Comparison of ENCODE assay signal across 10 cellular contexts in the genomic region with DNA sequence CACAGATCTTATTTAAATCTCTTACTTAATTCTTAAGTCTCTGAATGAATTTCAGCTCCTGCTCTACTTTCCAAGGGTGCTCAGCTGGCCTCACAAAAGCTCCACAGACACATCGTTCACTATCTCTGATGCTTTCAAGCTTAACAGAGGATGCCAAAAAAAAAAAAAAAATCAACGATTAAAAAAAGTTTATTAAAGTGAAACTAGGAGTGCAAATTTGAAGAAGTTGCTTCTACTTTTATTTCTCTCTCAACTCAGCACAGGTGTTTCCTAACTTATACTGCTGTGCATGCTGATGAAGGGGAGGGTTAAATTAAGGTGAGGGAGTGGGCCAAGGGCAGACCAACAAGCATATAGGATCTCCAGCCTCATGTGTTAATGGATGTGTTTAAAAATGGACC.
DNase-seq lines count a peak whose midpoint lies in the region; ATAC-seq and TF ChIP-seq lines count a peak whose summit lies in the region.
"Had no signal": no experiment of that assay in that cellular context is flagged by ENCODE, and none has a peak within 500 bp of the region (broad histone marks: within the 10 kb centered on the region; RNA-seq: fewer than 3 reads in every experiment).

No MANE protein-coding gene starts in this region.

- peaks cover 12% of the 10 kb centered on the region for H3K27me3 Mint-ChIP-seq in activated T-helper 2 cell treated with anti-CD3 and anti-CD28 coated beads, Interferon-gamma antibody, Interleukin-2, Interleukin-4, amounts not matched to agents 10 μg/mL and 5 μg/mL and 100 μg/mL, durations not matched to agents 14 hours and 24 hours and 36 hours (ENCODE audit: low read depth)
- H3K27me3 Mint-ChIP-seq in type B pancreatic cell, result peaks cover 2% of the 10 kb centered on the region

- DNase-seq in DMS 273 (lab: John Stamatoyannopoulos, UW; ENCODE audit: unreplicated experiment) (peak; percentile 35), DMS 273 treated with DMSO at 0.1 percent for 48 hours (lab: John Stamatoyannopoulos, UW) (no peak), left ventricle myocardium superior (no peak), SKM-1 treated with dmso at 0.1 percent for 144 hours (lab: John Stamatoyannopoulos, UW; ENCODE audit: unreplicated experiment) (no peak), type B pancreatic cell (ENCODE audit: extremely low spot score, unreplicated experiment) (no peak)
- no peak for DNase-seq in activated T-helper 2 cell treated with anti-CD3 and anti-CD28 coated beads, Interferon-gamma antibody, Interleukin-2, Interleukin-4, amounts not matched to agents 10 μg/mL and 5 μg/mL and 100 μg/mL, durations not matched to agents 14 hours and 24 hours and 36 hours (ENCODE audit: low spot score)
- DNase-seq: activated CD4-positive, alpha-beta T cell treated with anti-CD3 and anti-CD28 coated beads, Interleukin-2, amount 50 U/mL, for 4 hours; NCI-H187 treated with DMSO at 0.1 percent for 48 hours had no signal

- H3K4me2 ChIP-seq in OCI-LY3 (ENCODE audit: low read length), result 0 out of 2 replicates have a peak overlapping the region, but pooled peaks have one; percentile 15

- H3K79me2 ChIP-seq in OCI-LY3 (ENCODE audit: low read length), result no peaks in the 10 kb centered on the region

- H3K4me1 ChIP-seq in OCI-LY3 (ENCODE audit: low read length), result peaks cover 43% of the 10 kb centered on the region

- H3K27ac ChIP-seq in OCI-LY3 (ENCODE audit: low read length) (no peak overlapping the region), temporal lobe (ENCODE audit: low read depth, low read length) (peak overlapping the region; percentile 95)

- H3K9me3 ChIP-seq in OCI-LY3 (ENCODE audit: insufficient read depth, low read length), result no peaks in the 10 kb centered on the region

- no peaks in the 10 kb centered on the region for H3K9me3 Mint-ChIP-seq in activated T-helper 2 cell treated with anti-CD3 and anti-CD28 coated beads, Interferon-gamma antibody, Interleukin-2, Interleukin-4, amounts not matched to agents 10 μg/mL and 5 μg/mL and 100 μg/mL, durations not matched to agents 14 hours and 24 hours and 36 hours
- H3K9me3 Mint-ChIP-seq in type B pancreatic cell, result no peaks in the 10 kb centered on the region

- peaks cover 64% of the 10 kb centered on the region for H3K27me3 ChIP-seq in OCI-LY3 (ENCODE audit: low read depth, low read length)

- H3K4me3 ChIP-seq in OCI-LY3 (ENCODE audit: low read length), result no peak overlapping the region

- H3K4me3 Mint-ChIP-seq in activated T-helper 2 cell treated with anti-CD3 and anti-CD28 coated beads, Interferon-gamma antibody, Interleukin-2, Interleukin-4, amounts not matched to agents 10 μg/mL and 5 μg/mL and 100 μg/mL, durations not matched to agents 14 hours and 24 hours and 36 hours (ENCODE audit: low read depth), result no peak overlapping the region
- H3K4me3 Mint-ChIP-seq in type B pancreatic cell, result no peak overlapping the region

- no peak overlapping the region for H2AFZ ChIP-seq in OCI-LY3 (ENCODE audit: low read depth, low read length)

- intact Hi-C loops in left ventricle myocardium superior (cut with micrococcal nuclease), result no loop called here
- intact Hi-C loops in activated T-helper 2 cell treated with anti-CD3 and anti-CD28 coated beads, Interferon-gamma antibody, Interleukin-2, Interleukin-4, amounts not matched to agents 10 μg/mL and 5 μg/mL and 100 μg/mL, durations not matched to agents 14 hours and 24 hours and 36 hours (cut with micrococcal nuclease), result no loop called here

- H3K9ac ChIP-seq in OCI-LY3 (ENCODE audit: low read length), result no peak overlapping the region

- H3K4me1 Mint-ChIP-seq in activated T-helper 2 cell treated with anti-CD3 and anti-CD28 coated beads, Interferon-gamma antibody, Interleukin-2, Interleukin-4, amounts not matched to agents 10 μg/mL and 5 μg/mL and 100 μg/mL, durations not matched to agents 14 hours and 24 hours and 36 hours (ENCODE audit: low read depth), result no peaks in the 10 kb centered on the region
- H3K4me1 Mint-ChIP-seq in type B pancreatic cell (ENCODE audit: unreplicated experiment), result peaks cover 11% of the 10 kb centered on the region

- no peaks in the 10 kb centered on the region for H4K20me1 ChIP-seq in OCI-LY3 (ENCODE audit: insufficient read depth, low read length)

- ATAC-seq in left ventricle myocardium superior, result peak; percentile 37

- no peak overlapping the region for H3K27ac Mint-ChIP-seq in activated T-helper 2 cell treated with anti-CD3 and anti-CD28 coated beads, Interferon-gamma antibody, Interleukin-2, Interleukin-4, amounts not matched to agents 10 μg/mL and 5 μg/mL and 100 μg/mL, durations not matched to agents 14 hours and 24 hours and 36 hours
- no peak overlapping the region for H3K27ac Mint-ChIP-seq in type B pancreatic cell

- TF ChIP-seq CTCF in OCI-LY3 (IDR thresholded peaks at IDR 0.05; ENCODE audit: low read depth, low read length) (no peak), type B pancreatic cell (conservative IDR thresholded peaks at IDR 0.05) (no peak)

- no peaks in the 10 kb centered on the region for H3K36me3 ChIP-seq in OCI-LY3 (replicated peaks; ENCODE audit: low read depth, low read length)

- no peaks in the 10 kb centered on the region for H3K36me3 Mint-ChIP-seq in activated T-helper 2 cell treated with anti-CD3 and anti-CD28 coated beads, Interferon-gamma antibody, Interleukin-2, Interleukin-4, amounts not matched to agents 10 μg/mL and 5 μg/mL and 100 μg/mL, durations not matched to agents 14 hours and 24 hours and 36 hours (ENCODE audit: low read depth)
- H3K36me3 Mint-ChIP-seq in type B pancreatic cell, result no peaks in the 10 kb centered on the region
